ENCODE assay signal across 18 cellular contexts in genomic region chr10:132641401-132641800, GRCh38.
DNase-seq lines count a peak whose midpoint lies in the region; ATAC-seq and TF ChIP-seq lines count a peak whose summit lies in the region.
"Had no signal": no experiment of that assay in that cellular context is flagged by ENCODE, and none has a peak within 500 bp of the region (broad histone marks: within the 10 kb centered on the region; RNA-seq: fewer than 3 reads in every experiment).

No MANE protein-coding gene starts in this region.

- H3K9me3 ChIP-seq in sigmoid colon = no peaks in the 10 kb centered on the region
- no peaks in the 10 kb centered on the region for H3K9me3 ChIP-seq in naive thymus-derived CD4-positive, alpha-beta T cell (ENCODE audit: control insufficient read depth in 2 of 3, low read length in 3 of 3)
- H3K9me3 ChIP-seq: HAP-1, SJSA1 had no signal

- no peaks in the 10 kb centered on the region for H3F3A ChIP-seq in GM23338 (replicated peaks; ENCODE audit: low read depth)

- H3K27me3 Mint-ChIP-seq in CD14-positive monocyte (ENCODE audit: low read depth in 3 of 3) (peaks cover 0 to 2% (median 1%) of the 10 kb centered on the region in 3 donors), GM23338 (ENCODE audit: insufficient read depth, low read depth, poor library complexity) (peaks cover 7% of the 10 kb centered on the region)
- peaks cover 0 to 6% (median 0%) of the 10 kb centered on the region in 5 donors for H3K27me3 Mint-ChIP-seq in naive thymus-derived CD4-positive, alpha-beta T cell

- H3K79me2 ChIP-seq in GM23338 (replicated peaks; ENCODE audit: insufficient read depth) = peaks cover 18% of the 10 kb centered on the region

- H3K36me3 Mint-ChIP-seq in CD14-positive monocyte (peaks cover 13 to 27% of the 10 kb centered on the region in 2 donors), GM23338 (ENCODE audit: low read depth) (no peaks in the 10 kb centered on the region)
- H3K36me3 Mint-ChIP-seq in naive thymus-derived CD4-positive, alpha-beta T cell = peaks cover 0 to 20% (median 4%) of the 10 kb centered on the region in 5 donors

- CTCF ChIA-PET in naive thymus-derived CD4-positive, alpha-beta T cell (lab: Charles Lee) = no interaction called here

- peak overlapping the region in 2 of 4 donors; percentile 1 to 10 for H3K4me3 ChIP-seq in sigmoid colon
- H3K4me3 ChIP-seq in GM23338 = no peak overlapping the region
- H3K4me3 ChIP-seq in naive thymus-derived CD4-positive, alpha-beta T cell (ENCODE audit: low read length) = no peak overlapping the region
- H3K4me3 ChIP-seq: HAP-1, PC-9, SJSA1 had no signal

- peaks cover 0 to under 1% (median 0%) of the 10 kb centered on the region in 4 donors for H3K36me3 ChIP-seq in sigmoid colon
- no peaks in the 10 kb centered on the region for H3K36me3 ChIP-seq in GM23338 (ENCODE audit: insufficient read depth)
- H3K36me3 ChIP-seq in naive thymus-derived CD4-positive, alpha-beta T cell (ENCODE audit: control insufficient read depth in 2 of 3, insufficient read depth in 3 of 3, low read length in 3 of 3) = peaks cover 0 to 9% (median 0%) of the 10 kb centered on the region in 3 experiments
- H3K36me3 ChIP-seq: HAP-1, SJSA1 had no signal

- intact Hi-C loops in CD14-positive monocyte (cut with micrococcal nuclease) = no loop called here
- intact Hi-C loops in sigmoid colon (cut with DNase I) = no loop called here
- intact Hi-C loops in naive thymus-derived CD4-positive, alpha-beta T cell (cut with micrococcal nuclease) = no loop called here

- H3K27ac Mint-ChIP-seq in CD14-positive monocyte = peak overlapping the region in 1 of 7 donors; percentile 77
- no peak overlapping the region for H3K27ac Mint-ChIP-seq in GM23338
- no peak overlapping the region for H3K27ac Mint-ChIP-seq in naive thymus-derived CD4-positive, alpha-beta T cell

- H3K4me1 Mint-ChIP-seq in CD14-positive monocyte (peaks cover 10% of the 10 kb centered on the region), GM23338 (peaks cover 5% of the 10 kb centered on the region; the same call in 2 of the 3 replicates)
- peaks cover 17 to 54% (median 35%) of the 10 kb centered on the region in 7 donors for H3K4me1 Mint-ChIP-seq in naive thymus-derived CD4-positive, alpha-beta T cell

- 24 to 68% methylated on average over 8 of the region's 8 CpGs for WGBS in sigmoid colon, 2 donors

- H3K9me2 ChIP-seq in GM23338 (ENCODE audit: insufficient read depth) = no peaks in the 10 kb centered on the region

- H3K27me3 ChIP-seq in sigmoid colon (no peaks in the 10 kb centered on the region), GM23338 (ENCODE audit: insufficient read depth) (no peaks in the 10 kb centered on the region)
- no peaks in the 10 kb centered on the region for H3K27me3 ChIP-seq in naive thymus-derived CD4-positive, alpha-beta T cell (ENCODE audit: control insufficient read depth in 2 of 2, insufficient read depth in 2 of 2, low read length in 2 of 2)
- H3K27me3 ChIP-seq: SJSA1 had no signal

- H4K20me1 ChIP-seq in GM23338 (replicated peaks; ENCODE audit: insufficient read depth) = peaks cover 6% of the 10 kb centered on the region

- ATAC-seq in GM23338 (no peak), GM19397 (IDR thresholded peaks at IDR 0.05; ENCODE audit: unreplicated experiment) (no peak)
- no peak for ATAC-seq in naive thymus-derived CD4-positive, alpha-beta T cell

- H3K4me3 Mint-ChIP-seq in CD14-positive monocyte (no peak overlapping the region), GM23338 (no peak overlapping the region)
- no peak overlapping the region for H3K4me3 Mint-ChIP-seq in naive thymus-derived CD4-positive, alpha-beta T cell

- TF ChIP-seq EP300 in sigmoid colon (IDR thresholded peaks at IDR 0.05) = no peak

- no peak overlapping the region for H2AFZ ChIP-seq in GM23338
- H2AFZ ChIP-seq: PC-9 had no signal

- DNase-seq in CD14-positive monocyte (ENCODE audit: low spot score) (peak; percentile 6), islet precursor cell (peak; percentile 45), sigmoid colon (peak; percentile 65), GM23338 (ENCODE audit: low spot score) (no peak)
- DNase-seq in activated naive CD4-positive, alpha-beta T cell treated with Interleukin-2 at 50 U/mL for 16 hours = no peak
- DNase-seq in naive thymus-derived CD4-positive, alpha-beta T cell = no peak
- DNase-seq: DND-41, IMR-90, NCI-H1417 treated with DMSO at 0.1 percent for 48 hours, NCI-H187 treated with DMSO at 0.1 percent for 48 hours, NCI-H2227 treated with DMSO at 0.1 percent for 48 hours, NCI-H524, PC-9 had no signal

- H3K4me1 ChIP-seq in sigmoid colon (peaks cover 0 to 85% (median 68%) of the 10 kb centered on the region in 4 donors), GM23338 (ENCODE audit: insufficient read depth) (no peaks in the 10 kb centered on the region)
- H3K4me1 ChIP-seq in naive thymus-derived CD4-positive, alpha-beta T cell (ENCODE audit: control insufficient read depth in 2 of 2, insufficient read depth in 2 of 2, low read length in 2 of 2) = no peaks in the 10 kb centered on the region
- H3K4me1 ChIP-seq: HAP-1, SJSA1 had no signal

- TF ChIP-seq CTCF in CD14-positive monocyte (IDR thresholded peaks at IDR 0.05) (no peak), sigmoid colon (IDR thresholded peaks at IDR 0.05) (no peak), GM23338 (conservative IDR thresholded peaks at IDR 0.05; ENCODE audit: low read depth in 2 of 2) (no peak)

- H3K9me3 Mint-ChIP-seq in CD14-positive monocyte (peaks cover 0 to 2% (median 0%) of the 10 kb centered on the region in 7 donors), GM23338 (peaks cover 6% of the 10 kb centered on the region)
- H3K9me3 Mint-ChIP-seq in naive thymus-derived CD4-positive, alpha-beta T cell = no peaks in the 10 kb centered on the region

- H3K4me2 ChIP-seq in GM23338 = no peak overlapping the region
- H3K4me2 ChIP-seq: PC-9 had no signal

- POLR2A ChIA-PET in naive thymus-derived CD4-positive, alpha-beta T cell (lab: Charles Lee) = interaction anchor here (1.1 kb wide), 1 partner anchor 8 kb away, joined by 3 read pairs; no protein-coding TSS in a partner anchor

- H3K27ac ChIP-seq in angular gyrus (ENCODE audit: low read depth, low read length) = peak overlapping the region; percentile 34
- peak overlapping the region; percentile 70 to 96 (median 83) for H3K27ac ChIP-seq in sigmoid colon
- H3K27ac ChIP-seq in GM23338 (ENCODE audit: low read depth) = no peak overlapping the region
- H3K27ac ChIP-seq in naive thymus-derived CD4-positive, alpha-beta T cell (ENCODE audit: low read depth, low read length) = no peak overlapping the region
- H3K27ac ChIP-seq: C4-2B, PC-9, SJSA1 had no signal

- TF ChIP-seq POLR2A in sigmoid colon (IDR thresholded peaks at IDR 0.05) = no peak

TF ChIP-seq in GM23338, 12 proteins besides CTCF, POLR2A, EP300 and RAD21 (continues in another document):
- TF ChIP-seq EZH2 (IDR thresholded peaks at IDR 0.05; ENCODE audit: low read depth, unreplicated experiment) = no peak
- TF ChIP-seq, protein P1, sequence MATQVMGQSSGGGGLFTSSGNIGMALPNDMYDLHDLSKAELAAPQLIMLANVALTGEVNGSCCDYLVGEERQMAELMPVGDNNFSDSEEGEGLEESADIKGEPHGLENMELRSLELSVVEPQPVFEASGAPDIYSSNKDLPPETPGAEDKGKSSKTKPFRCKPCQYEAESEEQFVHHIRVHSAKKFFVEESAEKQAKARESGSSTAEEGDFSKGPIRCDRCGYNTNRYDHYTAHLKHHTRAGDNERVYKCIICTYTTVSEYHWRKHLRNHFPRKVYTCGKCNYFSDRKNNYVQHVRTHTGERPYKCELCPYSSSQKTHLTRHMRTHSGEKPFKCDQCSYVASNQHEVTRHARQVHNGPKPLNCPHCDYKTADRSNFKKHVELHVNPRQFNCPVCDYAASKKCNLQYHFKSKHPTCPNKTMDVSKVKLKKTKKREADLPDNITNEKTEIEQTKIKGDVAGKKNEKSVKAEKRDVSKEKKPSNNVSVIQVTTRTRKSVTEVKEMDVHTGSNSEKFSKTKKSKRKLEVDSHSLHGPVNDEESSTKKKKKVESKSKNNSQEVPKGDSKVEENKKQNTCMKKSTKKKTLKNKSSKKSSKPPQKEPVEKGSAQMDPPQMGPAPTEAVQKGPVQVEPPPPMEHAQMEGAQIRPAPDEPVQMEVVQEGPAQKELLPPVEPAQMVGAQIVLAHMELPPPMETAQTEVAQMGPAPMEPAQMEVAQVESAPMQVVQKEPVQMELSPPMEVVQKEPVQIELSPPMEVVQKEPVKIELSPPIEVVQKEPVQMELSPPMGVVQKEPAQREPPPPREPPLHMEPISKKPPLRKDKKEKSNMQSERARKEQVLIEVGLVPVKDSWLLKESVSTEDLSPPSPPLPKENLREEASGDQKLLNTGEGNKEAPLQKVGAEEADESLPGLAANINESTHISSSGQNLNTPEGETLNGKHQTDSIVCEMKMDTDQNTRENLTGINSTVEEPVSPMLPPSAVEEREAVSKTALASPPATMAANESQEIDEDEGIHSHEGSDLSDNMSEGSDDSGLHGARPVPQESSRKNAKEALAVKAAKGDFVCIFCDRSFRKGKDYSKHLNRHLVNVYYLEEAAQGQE (IDR thresholded peaks at IDR 0.05; ENCODE audit: unreplicated experiment) = no peak
- TF ChIP-seq NANOG (IDR thresholded peaks at IDR 0.05; ENCODE audit: borderline replicate concordance) = no peak
- no peak for TF ChIP-seq ETS1 (IDR thresholded peaks at IDR 0.05)
- TF ChIP-seq ZNF114 (CRISPR knock-in tag; IDR thresholded peaks at IDR 0.05) = no peak
- no peak for TF ChIP-seq POLR2AphosphoS5 (IDR thresholded peaks at IDR 0.05; ENCODE audit: low read depth)
- TF ChIP-seq ZNF331 (CRISPR knock-in tag; IDR thresholded peaks at IDR 0.05; ENCODE audit: low read depth) = no peak
- TF ChIP-seq STAT1 (IDR thresholded peaks at IDR 0.05; ENCODE audit: unreplicated experiment) = no peak
- TF ChIP-seq JUNB (IDR thresholded peaks at IDR 0.05; ENCODE audit: unreplicated experiment) = no peak

Comparison
In these comparisons a context has a peak if more than half of its experiments do, and no peak if none do; other contexts are left out.
1. DNase-seq: peak in CD14-positive monocyte (single experiment), islet precursor cell (single experiment) and sigmoid colon (single experiment); none in activated naive CD4-positive, alpha-beta T cell treated with Interleukin-2 at 50 U/mL for 16 hours (single experiment), GM23338 (single experiment) and naive thymus-derived CD4-positive, alpha-beta T cell (0 of 9).
2. H3K27ac ChIP-seq: peak in angular gyrus (single experiment) and sigmoid colon (4 of 4); none in GM23338 (single experiment) and naive thymus-derived CD4-positive, alpha-beta T cell (single experiment).